ENCODE assay signal across 6 cellular contexts in the genomic region with DNA sequence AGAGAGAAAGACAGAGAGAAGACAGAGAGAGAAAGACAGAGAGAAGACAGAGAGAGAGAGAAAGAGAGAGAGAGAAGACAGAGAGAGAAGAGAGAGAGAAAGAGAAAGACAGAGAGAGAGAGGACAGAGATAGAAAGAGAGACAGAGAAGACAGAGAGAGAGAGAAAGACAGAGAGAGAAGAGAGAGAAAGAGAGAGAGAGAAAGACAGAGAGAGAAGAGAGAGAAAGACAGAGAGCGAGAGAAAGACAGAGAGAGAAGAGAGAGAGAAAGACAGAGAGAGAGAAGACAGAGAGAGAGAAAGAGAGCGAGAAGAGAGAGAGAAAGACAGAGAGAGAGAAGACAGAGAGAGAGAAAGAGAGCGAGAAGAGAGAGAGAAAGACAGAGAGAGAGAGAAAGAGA. TPM values are rescaled to one million over a fixed set of nuclear protein-coding genes. Genes with fewer than 3 reads are reported as not detected.
"Had no signal": no experiment of that assay in that cellular context is flagged by ENCODE, and none has a peak within 500 bp of the region (broad histone marks: within the 10 kb centered on the region; RNA-seq: fewer than 3 reads in every experiment).

No MANE protein-coding gene starts in this region.

RNA-seq across cellular contexts. Expression of gene SHOX, which starts 7.8 kb away (rescaled TPM):
- total RNA-seq: HepG2, HT-29, HT1080, IMR-90, K562 had no signal
- polyA plus RNA-seq: HepG2, IgD-negative memory B cell, IMR-90, K562 had no signal
